1 cellular context compared by ENCODE assay signal in the genomic region with DNA sequence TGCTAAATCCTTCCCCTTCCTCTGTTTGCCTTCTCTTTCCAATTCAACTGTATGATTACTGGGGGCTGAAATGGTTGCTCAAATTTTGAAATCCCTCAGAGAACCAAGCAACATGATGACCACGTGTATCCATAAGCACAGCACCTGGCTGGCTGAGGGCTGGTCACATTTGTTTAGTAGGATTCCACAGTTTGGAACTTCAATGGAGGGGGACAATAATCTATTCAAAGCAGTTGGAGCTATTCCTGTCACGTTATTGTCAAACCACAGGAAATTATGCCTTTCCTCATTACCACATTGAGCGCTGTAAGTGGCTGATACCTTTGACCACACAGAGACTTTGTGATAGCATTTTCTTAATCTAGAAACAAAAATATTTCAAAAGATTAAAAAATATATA.
TF ChIP-seq lines count a peak whose summit lies in the region.

No MANE protein-coding gene starts in this region.

TF ChIP-seq in GM12878, 131 proteins besides CTCF, POLR2A, EP300 and RAD21 (continued from another document):
- TF ChIP-seq E4F1 (IDR thresholded peaks at IDR 0.05; ENCODE audit: borderline replicate concordance, partially characterized antibody) (no peak), HDAC2 (IDR thresholded peaks at IDR 0.05) (no peak), KDM1A (IDR thresholded peaks at IDR 0.05; ENCODE audit: borderline replicate concordance) (no peak), SP1 (IDR thresholded peaks at IDR 0.05; ENCODE audit: low read depth, low read length) (no peak), RAD51 (IDR thresholded peaks at IDR 0.05) (0 out of 2 replicates have a peak, but pooled peaks have one; percentile 14), PML (IDR thresholded peaks at IDR 0.05; ENCODE audit: low read length) (no peak), SMARCA5 (IDR thresholded peaks at IDR 0.05) (no peak), EGR1 (IDR thresholded peaks at IDR 0.05; ENCODE audit: borderline replicate concordance in 1 of 2, low read depth in 2 of 2, low read length in 2 of 2) (no peak), ZBED1 (IDR thresholded peaks at IDR 0.05; ENCODE audit: borderline replicate concordance) (no peak), GABPA (IDR thresholded peaks at IDR 0.05; ENCODE audit: low read depth) (no peak), MEF2A (IDR thresholded peaks at IDR 0.05; ENCODE audit: insufficient read depth, low read depth, low read length) (peak; percentile 67; the same call in 1 of the 2 replicates), STAT1 (conservative IDR thresholded peaks at IDR 0.05) (no peak), GATAD2B (conservative IDR thresholded peaks at IDR 0.05; ENCODE audit: low read depth) (no peak), IKZF2 (IDR thresholded peaks at IDR 0.05) (peak; percentile 55 to 71; a peak in 3 of 4 replicates), MLLT1 (IDR thresholded peaks at IDR 0.05) (peak; percentile 18; the same call in 1 of the 2 replicates), BMI1 (IDR thresholded peaks at IDR 0.05; ENCODE audit: borderline replicate concordance) (no peak), FOXM1 (IDR thresholded peaks at IDR 0.05; ENCODE audit: low read depth, low read length) (no peak), FOXK2 (IDR thresholded peaks at IDR 0.05) (no peak), POLR2AphosphoS5 (IDR thresholded peaks at IDR 0.05; ENCODE audit: low read length) (no peak), IRF4 (IDR thresholded peaks at IDR 0.05; ENCODE audit: low read depth, low read length) (no peak), HDGF (IDR thresholded peaks at IDR 0.05) (no peak), NFIC (IDR thresholded peaks at IDR 0.05; ENCODE audit: low read depth, low read length) (peak; percentile 53; the same call in 1 of the 2 replicates), WRNIP1 (IDR thresholded peaks at IDR 0.05; ENCODE audit: borderline replicate concordance, low read depth, low read length) (no peak), ZNF217 (IDR thresholded peaks at IDR 0.05) (no peak), BACH1 (IDR thresholded peaks at IDR 0.05; ENCODE audit: borderline replicate concordance) (no peak), CBX5 (IDR thresholded peaks at IDR 0.05; ENCODE audit: low read depth) (no peak), FOS (IDR thresholded peaks at IDR 0.05; ENCODE audit: borderline replicate concordance, extremely low read depth, insufficient read length) (no peak), NFXL1 (IDR thresholded peaks at IDR 0.05; ENCODE audit: borderline replicate concordance) (no peak), NRF1 (conservative IDR thresholded peaks at IDR 0.05; ENCODE audit: low read depth, low read length) (no peak), DPF2 (IDR thresholded peaks at IDR 0.05) (no peak)
- TF ChIP-seq, protein P1, sequence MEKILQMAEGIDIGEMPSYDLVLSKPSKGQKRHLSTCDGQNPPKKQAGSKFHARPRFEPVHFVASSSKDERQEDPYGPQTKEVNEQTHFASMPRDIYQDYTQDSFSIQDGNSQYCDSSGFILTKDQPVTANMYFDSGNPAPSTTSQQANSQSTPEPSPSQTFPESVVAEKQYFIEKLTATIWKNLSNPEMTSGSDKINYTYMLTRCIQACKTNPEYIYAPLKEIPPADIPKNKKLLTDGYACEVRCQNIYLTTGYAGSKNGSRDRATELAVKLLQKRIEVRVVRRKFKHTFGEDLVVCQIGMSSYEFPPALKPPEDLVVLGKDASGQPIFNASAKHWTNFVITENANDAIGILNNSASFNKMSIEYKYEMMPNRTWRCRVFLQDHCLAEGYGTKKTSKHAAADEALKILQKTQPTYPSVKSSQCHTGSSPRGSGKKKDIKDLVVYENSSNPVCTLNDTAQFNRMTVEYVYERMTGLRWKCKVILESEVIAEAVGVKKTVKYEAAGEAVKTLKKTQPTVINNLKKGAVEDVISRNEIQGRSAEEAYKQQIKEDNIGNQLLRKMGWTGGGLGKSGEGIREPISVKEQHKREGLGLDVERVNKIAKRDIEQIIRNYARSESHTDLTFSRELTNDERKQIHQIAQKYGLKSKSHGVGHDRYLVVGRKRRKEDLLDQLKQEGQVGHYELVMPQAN (conservative IDR thresholded peaks at IDR 0.05): no peak
- TF ChIP-seq, protein P2, sequence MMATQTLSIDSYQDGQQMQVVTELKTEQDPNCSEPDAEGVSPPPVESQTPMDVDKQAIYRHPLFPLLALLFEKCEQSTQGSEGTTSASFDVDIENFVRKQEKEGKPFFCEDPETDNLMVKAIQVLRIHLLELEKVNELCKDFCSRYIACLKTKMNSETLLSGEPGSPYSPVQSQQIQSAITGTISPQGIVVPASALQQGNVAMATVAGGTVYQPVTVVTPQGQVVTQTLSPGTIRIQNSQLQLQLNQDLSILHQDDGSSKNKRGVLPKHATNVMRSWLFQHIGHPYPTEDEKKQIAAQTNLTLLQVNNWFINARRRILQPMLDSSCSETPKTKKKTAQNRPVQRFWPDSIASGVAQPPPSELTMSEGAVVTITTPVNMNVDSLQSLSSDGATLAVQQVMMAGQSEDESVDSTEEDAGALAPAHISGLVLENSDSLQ (IDR thresholded peaks at IDR 0.05): no peak
- TF ChIP-seq, protein P3, sequence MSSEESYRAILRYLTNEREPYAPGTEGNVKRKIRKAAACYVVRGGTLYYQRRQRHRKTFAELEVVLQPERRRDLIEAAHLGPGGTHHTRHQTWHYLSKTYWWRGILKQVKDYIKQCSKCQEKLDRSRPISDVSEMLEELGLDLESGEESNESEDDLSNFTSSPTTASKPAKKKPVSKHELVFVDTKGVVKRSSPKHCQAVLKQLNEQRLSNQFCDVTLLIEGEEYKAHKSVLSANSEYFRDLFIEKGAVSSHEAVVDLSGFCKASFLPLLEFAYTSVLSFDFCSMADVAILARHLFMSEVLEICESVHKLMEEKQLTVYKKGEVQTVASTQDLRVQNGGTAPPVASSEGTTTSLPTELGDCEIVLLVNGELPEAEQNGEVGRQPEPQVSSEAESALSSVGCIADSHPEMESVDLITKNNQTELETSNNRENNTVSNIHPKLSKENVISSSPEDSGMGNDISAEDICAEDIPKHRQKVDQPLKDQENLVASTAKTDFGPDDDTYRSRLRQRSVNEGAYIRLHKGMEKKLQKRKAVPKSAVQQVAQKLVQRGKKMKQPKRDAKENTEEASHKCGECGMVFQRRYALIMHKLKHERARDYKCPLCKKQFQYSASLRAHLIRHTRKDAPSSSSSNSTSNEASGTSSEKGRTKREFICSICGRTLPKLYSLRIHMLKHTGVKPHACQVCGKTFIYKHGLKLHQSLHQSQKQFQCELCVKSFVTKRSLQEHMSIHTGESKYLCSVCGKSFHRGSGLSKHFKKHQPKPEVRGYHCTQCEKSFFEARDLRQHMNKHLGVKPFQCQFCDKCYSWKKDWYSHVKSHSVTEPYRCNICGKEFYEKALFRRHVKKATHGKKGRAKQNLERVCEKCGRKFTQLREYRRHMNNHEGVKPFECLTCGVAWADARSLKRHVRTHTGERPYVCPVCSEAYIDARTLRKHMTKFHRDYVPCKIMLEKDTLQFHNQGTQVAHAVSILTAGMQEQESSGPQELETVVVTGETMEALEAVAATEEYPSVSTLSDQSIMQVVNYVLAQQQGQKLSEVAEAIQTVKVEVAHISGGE (CRISPR knock-in tag; IDR thresholded peaks at IDR 0.05): no peak
- TF ChIP-seq, protein P4, sequence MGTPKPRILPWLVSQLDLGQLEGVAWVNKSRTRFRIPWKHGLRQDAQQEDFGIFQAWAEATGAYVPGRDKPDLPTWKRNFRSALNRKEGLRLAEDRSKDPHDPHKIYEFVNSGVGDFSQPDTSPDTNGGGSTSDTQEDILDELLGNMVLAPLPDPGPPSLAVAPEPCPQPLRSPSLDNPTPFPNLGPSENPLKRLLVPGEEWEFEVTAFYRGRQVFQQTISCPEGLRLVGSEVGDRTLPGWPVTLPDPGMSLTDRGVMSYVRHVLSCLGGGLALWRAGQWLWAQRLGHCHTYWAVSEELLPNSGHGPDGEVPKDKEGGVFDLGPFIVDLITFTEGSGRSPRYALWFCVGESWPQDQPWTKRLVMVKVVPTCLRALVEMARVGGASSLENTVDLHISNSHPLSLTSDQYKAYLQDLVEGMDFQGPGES (IDR thresholded peaks at IDR 0.05): no peak
TF ChIP-seq in GM12878: peak in this region for 15.
